In the genomic region with DNA sequence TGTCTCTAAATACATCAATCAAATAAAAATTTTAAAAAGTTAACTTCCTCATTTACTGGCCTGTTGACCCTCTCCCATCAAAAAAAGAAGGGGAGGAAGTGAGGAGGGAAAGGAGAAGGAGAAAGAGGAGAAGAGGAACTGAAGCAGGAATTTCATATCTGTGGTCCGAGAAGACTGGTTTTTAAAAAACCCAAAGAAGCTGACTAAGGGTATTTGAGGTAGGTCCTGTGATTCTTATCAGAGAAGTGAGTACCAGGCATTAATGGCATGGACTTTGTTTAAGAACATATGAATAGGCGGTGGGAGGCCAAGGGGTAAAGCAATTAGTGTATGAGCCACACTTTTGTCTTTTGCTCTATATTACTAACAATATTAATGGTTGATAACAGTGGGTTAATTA, we compare ENCODE assay signal across 20 cellular contexts. TPM values are rescaled to one million over a fixed set of nuclear protein-coding genes. Genes with fewer than 3 reads are reported as not detected.
DNase-seq lines count a peak whose midpoint lies in the region; ATAC-seq, FAIRE-seq and TF ChIP-seq lines count a peak whose summit lies in the region.
"Had no signal": no experiment of that assay in that cellular context is flagged by ENCODE, and none has a peak within 500 bp of the region (broad histone marks: within the 10 kb centered on the region; RNA-seq: fewer than 3 reads in every experiment).

No MANE protein-coding gene starts in this region.

- peak overlapping the region; percentile 90 for H3K4me3 Mint-ChIP-seq in Caco-2 (ENCODE audit: unreplicated experiment)
- H3K4me3 Mint-ChIP-seq in T-helper 17 cell, result peak overlapping the region; percentile 85
- no peak overlapping the region for H3K4me3 Mint-ChIP-seq in activated CD4-positive, alpha-beta T cell treated with anti-CD3 and anti-CD28 coated beads, Interleukin-2, amount 10 ng/mL, durations not matched to agents 7 days and 5 days
- H3K4me3 Mint-ChIP-seq: activated naive CD4-positive, alpha-beta T cell treated with anti-CD3 and anti-CD28 coated beads, Interleukin-2, amount 10 ng/mL, durations not matched to agents 7 days and 5 days had no signal

- no TSS peak for BruUV-seq in Caco-2 (replicated peaks; lab: Mats Ljungman, UMichigan)

- no peak overlapping the region for H2AFZ ChIP-seq in hepatocyte

- TF ChIP-seq CTCF in Caco-2 (IDR thresholded peaks at IDR 0.05; ENCODE audit: insufficient read depth in 1 of 2, low read depth in 1 of 2, low read length in 1 of 2, severe bottlenecking in 1 of 2, unreplicated experiment in 1 of 2) (no peak), hepatocyte (IDR thresholded peaks at IDR 0.05; ENCODE audit: poor library complexity) (no peak)

- H3K27me3 Mint-ChIP-seq in Caco-2 (ENCODE audit: insufficient read depth, unreplicated experiment) (no peaks in the 10 kb centered on the region), T-helper 17 cell (peaks cover 8% of the 10 kb centered on the region)
- H3K27me3 Mint-ChIP-seq in activated CD4-positive, alpha-beta T cell treated with anti-CD3 and anti-CD28 coated beads, Interleukin-2, amount 10 ng/mL, durations not matched to agents 7 days and 5 days, result peaks cover 7% of the 10 kb centered on the region

- intact Hi-C loops in Caco-2 (cut with micrococcal nuclease; ENCODE audit: unreplicated experiment), result loop anchor here (2.0 to 10.0 kb wide), 2 partner anchors 19 to 169 kb away; no protein-coding TSS in a partner anchor

- H3K27ac ChIP-seq in hepatocyte, result peak overlapping the region; percentile 81
- H3K27ac ChIP-seq in small intestine (ENCODE audit: low read depth in 1 of 2, low read length in 1 of 2), result peak overlapping the region in 1 of 2 donors; percentile 28
- H3K27ac ChIP-seq: C4-2B, left ventricle myocardium inferior, ovary had no signal

- peaks cover 53% of the 10 kb centered on the region for H3K4me1 ChIP-seq in Caco-2
- peaks cover 29% of the 10 kb centered on the region for H3K4me1 ChIP-seq in hepatocyte (ENCODE audit: insufficient read depth)
- H3K4me1 ChIP-seq in small intestine (ENCODE audit: control insufficient read depth in 2 of 2, insufficient read depth in 1 of 2, low read depth in 1 of 2, low read length in 1 of 2), result peaks cover 0 to 3% of the 10 kb centered on the region in 2 donors

- H3K4me2 ChIP-seq in hepatocyte, result peak overlapping the region; percentile 98

- peaks cover 31% of the 10 kb centered on the region for H3K4me1 Mint-ChIP-seq in Caco-2 (ENCODE audit: low read depth, unreplicated experiment)
- H3K4me1 Mint-ChIP-seq in T-helper 17 cell, result peaks cover 9% of the 10 kb centered on the region
- peaks cover 10% of the 10 kb centered on the region for H3K4me1 Mint-ChIP-seq in activated CD4-positive, alpha-beta T cell treated with anti-CD3 and anti-CD28 coated beads, Interleukin-2, amount 10 ng/mL, durations not matched to agents 7 days and 5 days

- no peaks in the 10 kb centered on the region for H3K27me3 ChIP-seq in Caco-2 (replicated peaks; ENCODE audit: control insufficient read depth, insufficient read depth, low read length)
- no peaks in the 10 kb centered on the region for H3K27me3 ChIP-seq in hepatocyte
- H3K27me3 ChIP-seq in small intestine (ENCODE audit: control insufficient read depth in 2 of 2, insufficient read depth in 2 of 2, low read length in 2 of 2), result no peaks in the 10 kb centered on the region
- H3K27me3 ChIP-seq: MG63, ovary had no signal

- CTCF ChIA-PET in Caco-2 (lab: Charles Lee), result interaction anchor here (0.6 to 2.3 kb wide), 2 partner anchors 13 to 162 kb away, joined by 3 to 14 read pairs; no protein-coding TSS in a partner anchor
- CTCF ChIA-PET in activated CD4-positive, alpha-beta T cell treated with anti-CD3 and anti-CD28 coated beads, Interleukin-2, amount 10 ng/mL, durations not matched to agents 7 days and 5 days (lab: Charles Lee), result interaction anchor here (0.6 to 3.2 kb wide), 5 partner anchors 8 to 26 kb away, joined by 3 to 13 read pairs (median 4); no protein-coding TSS in a partner anchor

- no peaks in the 10 kb centered on the region for H4K20me1 ChIP-seq in hepatocyte (ENCODE audit: insufficient read depth, poor library complexity, severe bottlenecking)

- WGBS in hepatocyte (ENCODE audit: low lambda C conversion rate, missing lambda C conversion rate), result 68% methylated on average over 2 of the region's 2 CpGs
- 23 to 53% (median 32%) methylated on average over 2 of the region's 2 CpGs for WGBS in small intestine, 3 donors

- H3K36me3 Mint-ChIP-seq in Caco-2 (ENCODE audit: insufficient read depth, unreplicated experiment) (peaks cover 70% of the 10 kb centered on the region), T-helper 17 cell (ENCODE audit: low read depth) (peaks cover 3% of the 10 kb centered on the region)
- H3K36me3 Mint-ChIP-seq in activated CD4-positive, alpha-beta T cell treated with anti-CD3 and anti-CD28 coated beads, Interleukin-2, amount 10 ng/mL, durations not matched to agents 7 days and 5 days (ENCODE audit: low read depth), result no peaks in the 10 kb centered on the region
- H3K36me3 Mint-ChIP-seq: activated naive CD4-positive, alpha-beta T cell treated with anti-CD3 and anti-CD28 coated beads, Interleukin-2, amount 10 ng/mL, durations not matched to agents 7 days and 5 days had no signal

- FAIRE-seq in small intestine (lab: Jason Lieb, UNC), result no peak

- no peak overlapping the region for H3K4me3 ChIP-seq in Caco-2 (ENCODE audit: low read depth, low read length)
- H3K4me3 ChIP-seq in hepatocyte, result no peak overlapping the region
- H3K4me3 ChIP-seq in small intestine (ENCODE audit: low read depth in 1 of 2, low read length in 2 of 2), result peak overlapping the region in 1 of 2 donors; percentile 80
- H3K4me3 ChIP-seq: MG63, ovary had no signal

- no peak for ATAC-seq in T-helper 17 cell
- ATAC-seq in HG02759 (IDR thresholded peaks at IDR 0.05; ENCODE audit: unreplicated experiment), result no peak
- ATAC-seq: esophagus mucosa had no signal

- H3K9me2 ChIP-seq in hepatocyte (replicated peaks; ENCODE audit: insufficient read depth), result no peaks in the 10 kb centered on the region

- no peaks in the 10 kb centered on the region for H3K9me3 ChIP-seq in Caco-2
- no peaks in the 10 kb centered on the region for H3K9me3 ChIP-seq in T-helper 17 cell (ENCODE audit: control insufficient read depth, low read length, poor library complexity, severe bottlenecking)
- no peaks in the 10 kb centered on the region for H3K9me3 ChIP-seq in hepatocyte (ENCODE audit: low read depth)
- no peaks in the 10 kb centered on the region for H3K9me3 ChIP-seq in small intestine (ENCODE audit: control insufficient read depth, low read depth)
- H3K9me3 ChIP-seq: left ventricle myocardium inferior, MG63, ovary had no signal

- no peaks in the 10 kb centered on the region for H3K9me3 Mint-ChIP-seq in Caco-2 (ENCODE audit: unreplicated experiment)
- H3K9me3 Mint-ChIP-seq in activated CD4-positive, alpha-beta T cell treated with anti-CD3 and anti-CD28 coated beads, Interleukin-2, amount 10 ng/mL, durations not matched to agents 7 days and 5 days, result no peaks in the 10 kb centered on the region
- H3K9me3 Mint-ChIP-seq: activated naive CD4-positive, alpha-beta T cell treated with anti-CD3 and anti-CD28 coated beads, Interleukin-2, amount 10 ng/mL, durations not matched to agents 7 days and 5 days had no signal

- DNase-seq in Caco-2 (no peak), T-helper 17 cell (no peak), hepatocyte (ENCODE audit: low spot score) (no peak), small intestine (peak; percentile 76), NCI-H510A (lab: John Stamatoyannopoulos, UW) (no peak)
- no peak for DNase-seq in activated CD4-positive, alpha-beta T cell treated with anti-CD3 and anti-CD28 coated beads, Interleukin-2, amount 10 ng/mL, durations not matched to agents 7 days and 5 days
- DNase-seq: activated CD4-positive, alpha-beta T cell treated with anti-CD3 and anti-CD28 coated beads, Interleukin-2, amount 50 U/mL, for 4 hours; activated naive CD4-positive, alpha-beta T cell treated with anti-CD3 and anti-CD28 coated beads, Interleukin-2, amount 10 ng/mL, durations not matched to agents 7 days and 5 days; cortex of kidney; DMS79 treated with DMSO at 0.1 percent for 48 hours; left ventricle myocardium inferior; MG63; NCI-H1930; NCI-H446; stimulated activated CD4-positive, alpha-beta T cell treated with anti-CD3 and anti-CD28 coated beads, Interleukin-4, amount 100 ng/mL, for 24 hours had no signal

- POLR2A ChIA-PET in Caco-2 (lab: Charles Lee), result interaction anchor here (1.8 to 4.6 kb wide), 2 partner anchors 47 to 68 kb away, joined by 9 to 40 read pairs; partner anchors contain the start of genes IFT20, POLDIP2 and TNFAIP1
- POLR2A ChIA-PET in activated CD4-positive, alpha-beta T cell treated with anti-CD3 and anti-CD28 coated beads, Interleukin-2, amount 10 ng/mL, durations not matched to agents 7 days and 5 days (lab: Charles Lee), result no interaction called here

- H3K27ac Mint-ChIP-seq in Caco-2 (ENCODE audit: unreplicated experiment) (peak overlapping the region; percentile 72), T-helper 17 cell (no peak overlapping the region)
- H3K27ac Mint-ChIP-seq in activated CD4-positive, alpha-beta T cell treated with anti-CD3 and anti-CD28 coated beads, Interleukin-2, amount 10 ng/mL, durations not matched to agents 7 days and 5 days, result no peak overlapping the region
- H3K27ac Mint-ChIP-seq: activated naive CD4-positive, alpha-beta T cell treated with anti-CD3 and anti-CD28 coated beads, Interleukin-2, amount 10 ng/mL, durations not matched to agents 7 days and 5 days had no signal

- H3K79me2 ChIP-seq in hepatocyte, result peaks cover 13% of the 10 kb centered on the region

- H3K36me3 ChIP-seq in Caco-2 (ENCODE audit: control insufficient read depth, insufficient read depth, low read length) (peaks cover 20% of the 10 kb centered on the region), hepatocyte (replicated peaks; ENCODE audit: insufficient read depth, low read depth) (no peaks in the 10 kb centered on the region), small intestine (ENCODE audit: control insufficient read depth in 2 of 2, insufficient read depth in 2 of 2, low read length in 2 of 2) (peaks cover 2 to 5% of the 10 kb centered on the region in 2 donors)
- H3K36me3 ChIP-seq: ovary had no signal

RNA-seq across cellular contexts. Expression of gene SLC46A1, which starts 2.0 kb away (rescaled TPM):
- total RNA-seq in Caco-2 (2022) (114 and 128 TPM in 2 replicates), T-helper 17 cell (under 1 TPM; 0.50 to 0.99 TPM), hepatocyte (41.9 and 54.5 TPM in 2 replicates)
- polyA plus RNA-seq in hepatocyte (34.8 and 43.1 TPM in 2 replicates), small intestine (100 to 1,000 TPM in 1 of 3 donors, 10 to 100 TPM in 2; 11.0 to 147 (median 81.1) TPM)
- total RNA-seq in activated CD4-positive, alpha-beta T cell treated with anti-CD3 and anti-CD28 coated beads, Interleukin-2, amount 10 ng/mL, durations not matched to agents 7 days and 5 days, result 1 to 10 TPM in 1 of 2 experiments, under 1 TPM in 1; 0.74 to 1.5 TPM

RNA-seq across cellular contexts. Expression of gene SARM1, which starts 32.5 kb away (rescaled TPM):
- total RNA-seq in Caco-2 (2022), result 32.8 and 34.4 TPM in 2 replicates
- 10 to 100 TPM; 24.4 to 26.1 TPM for total RNA-seq in T-helper 17 cell
- 12.8 and 19.5 TPM in 2 replicates for total RNA-seq in hepatocyte
- polyA plus RNA-seq in hepatocyte, result 11.0 and 14.5 TPM in 2 replicates
- polyA plus RNA-seq in small intestine, result 10 to 100 TPM in 2 of 3 donors, 1 to 10 TPM in 1; 8.9 to 11.4 (median 10.5) TPM
- total RNA-seq in activated CD4-positive, alpha-beta T cell treated with anti-CD3 and anti-CD28 coated beads, Interleukin-2, amount 10 ng/mL, durations not matched to agents 7 days and 5 days, result 10 to 100 TPM; 17.7 to 20.4 TPM

RNA-seq across cellular contexts. Expression of gene VTN, which starts 33.9 kb away (rescaled TPM):
- total RNA-seq in Caco-2 (2022), result 273 and 298 TPM in 2 replicates
- total RNA-seq in T-helper 17 cell, result under 1 TPM in 1 of 2 donors, not detected in 1; 0.90 TPM
- 1,128 and 1,263 TPM in 2 replicates for total RNA-seq in hepatocyte
- 613 and 763 TPM in 2 replicates for polyA plus RNA-seq in hepatocyte
- 1 to 10 TPM; 1.3 to 2.4 (median 2.0) TPM for polyA plus RNA-seq in small intestine
- under 1 TPM; 0.08 to 0.12 TPM for total RNA-seq in activated CD4-positive, alpha-beta T cell treated with anti-CD3 and anti-CD28 coated beads, Interleukin-2, amount 10 ng/mL, durations not matched to agents 7 days and 5 days

RNA-seq across cellular contexts. Expression of gene SEBOX, which starts 39.0 kb away (rescaled TPM):
- total RNA-seq in Caco-2 (2022), result not detected in 2 replicates
- total RNA-seq in T-helper 17 cell, result not detected
- total RNA-seq in hepatocyte, result not detected in 2 replicates
- not detected in 2 replicates for polyA plus RNA-seq in hepatocyte
- polyA plus RNA-seq in small intestine, result not detected
- total RNA-seq in activated CD4-positive, alpha-beta T cell treated with anti-CD3 and anti-CD28 coated beads, Interleukin-2, amount 10 ng/mL, durations not matched to agents 7 days and 5 days, result not detected
- total RNA-seq: esophagus mucosa, left ventricle myocardium inferior, ovary, skeletal muscle tissue had no signal
- polyA plus RNA-seq: ovary had no signal

RNA-seq across cellular contexts. Expression of gene POLDIP2, which starts 46.7 kb away (rescaled TPM):
- total RNA-seq in Caco-2 (2022) (257 and 265 TPM in 2 replicates), T-helper 17 cell (10 to 100 TPM; 24.6 to 30.7 TPM), hepatocyte (81.6 and 82.9 TPM in 2 replicates)
- polyA plus RNA-seq in hepatocyte (118 and 122 TPM in 2 replicates), small intestine (10 to 100 TPM; 61.5 to 73.2 (median 64.6) TPM)
- total RNA-seq in activated CD4-positive, alpha-beta T cell treated with anti-CD3 and anti-CD28 coated beads, Interleukin-2, amount 10 ng/mL, durations not matched to agents 7 days and 5 days, result 10 to 100 TPM; 61.6 to 67.7 TPM

Comparison
In these comparisons a context has a peak if more than half of its experiments do, and no peak if none do; other contexts are left out.
1. RNA of gene SLC46A1, which starts 2.0 kb away (total RNA-seq): 114 to 128 TPM in Caco-2 and 41.9 to 54.5 TPM in hepatocyte; 0.74 to 1.5 TPM in activated CD4-positive, alpha-beta T cell treated with anti-CD3 and anti-CD28 coated beads, Interleukin-2, amount 10 ng/mL, durations not matched to agents 7 days and 5 days and 0.50 to 0.99 TPM in T-helper 17 cell; every median in the first group is over 10 times any median in the second.
2. RNA of gene VTN, which starts 33.9 kb away (total RNA-seq): 1,128 to 1,263 TPM in hepatocyte and 273 to 298 TPM in Caco-2; 0.90 TPM in T-helper 17 cell and 0.08 to 0.12 TPM in activated CD4-positive, alpha-beta T cell treated with anti-CD3 and anti-CD28 coated beads, Interleukin-2, amount 10 ng/mL, durations not matched to agents 7 days and 5 days; every median in the first group is over 100 times any median in the second.